Comparison of ENCODE assay signal across 33 cellular contexts in genomic region chr7:33604015-33604414, GRCh38.
"Had no signal": no experiment of that assay in that cellular context is flagged by ENCODE, and none has a peak within 500 bp of the region (broad histone marks: within the 10 kb centered on the region; RNA-seq: fewer than 3 reads in every experiment).

No MANE protein-coding gene starts in this region.

- H3K36me3 ChIP-seq: brain microvascular endothelial cell, esophagus squamous epithelium, gastrocnemius medialis, neural progenitor cell, right atrium auricular region, upper lobe of left lung, vagina had no signal

- H3K9me3 ChIP-seq: ascending aorta, esophagus squamous epithelium, gastrocnemius medialis, psoas muscle, right atrium auricular region, upper lobe of left lung, vagina had no signal

- H3K9ac ChIP-seq: neural progenitor cell, parathyroid adenoma had no signal

- H3K4me3 Mint-ChIP-seq: activated CD4-positive, alpha-beta memory T cell treated with anti-CD3 and anti-CD28 coated beads for 36 hours; activated naive CD4-positive, alpha-beta T cell treated with anti-CD3 and anti-CD28 coated beads, Interleukin-2, amount 10 ng/mL, durations not matched to agents 7 days and 5 days; activated naive CD8-positive, alpha-beta T cell treated with anti-CD3 and anti-CD28 coated beads, Interleukin-2, amount 10 ng/mL, durations not matched to agents 7 days and 5 days; activated T-cell treated with anti-CD3 and anti-CD28 coated beads, Interleukin-2, amount 50 U/mL, for 24 hours; endodermal cell; naive B cell; neural progenitor cell; stimulated activated memory B cell treated with anti-CD40 and anti-IgM and Interleukin-4, amounts not matched to agents 10 μg/mL and 1 μg/mL and 100 μg/mL, for 72 hours; stimulated activated naive CD8-positive, alpha-beta T cell treated with anti-CD3 and anti-CD28 coated beads, Interleukin-15, amount 100 ng/mL, for 72 hours had no signal

- H3K36me3 Mint-ChIP-seq: activated naive CD4-positive, alpha-beta T cell treated with anti-CD3 and anti-CD28 coated beads, Interleukin-2, amount 10 ng/mL, durations not matched to agents 7 days and 5 days; activated naive CD8-positive, alpha-beta T cell treated with anti-CD3 and anti-CD28 coated beads, Interleukin-2, amount 10 ng/mL, durations not matched to agents 7 days and 5 days; neural progenitor cell had no signal

- FAIRE-seq: islet of Langerhans had no signal

- H3K79me2 ChIP-seq: parathyroid adenoma had no signal

- H2AFZ ChIP-seq: neural progenitor cell, parathyroid adenoma had no signal

- DNase-seq: activated CD4-positive, alpha-beta memory T cell treated with anti-CD3 and anti-CD28 coated beads for 36 hours; activated CD4-positive, alpha-beta T cell treated with anti-CD3 and anti-CD28 coated beads for 48 hours; activated CD8-positive, alpha-beta memory T cell treated with anti-CD3 and anti-CD28 coated beads, Interleukin-2, amount 50 U/mL, for 48 hours; activated gamma-delta T cell; activated naive CD4-positive, alpha-beta T cell treated with anti-CD3 and anti-CD28 coated beads, Interleukin-2, amount 10 ng/mL, durations not matched to agents 7 days and 5 days; activated naive CD8-positive, alpha-beta T cell treated with anti-CD3 and anti-CD28 coated beads, Interleukin-2, amount 10 ng/mL, durations not matched to agents 7 days and 5 days; activated T-cell treated with anti-CD3 and anti-CD28 coated beads, Interleukin-2, amount 50 U/mL, for 24 hours; brain microvascular endothelial cell; central memory CD4-positive, alpha-beta T cell; endodermal cell; esophagus squamous epithelium; gastrocnemius medialis; glutamatergic neuron; left ventricle myocardium inferior; mammary epithelial cell; naive B cell; occipital lobe; psoas muscle; stimulated activated CD4-positive, alpha-beta T cell treated with anti-CD3 and anti-CD28 coated beads, Interleukin-1b, Interleukin-23, amount 100 ng/mL, for 48 hours; stimulated activated CD4-positive, alpha-beta T cell treated with anti-CD3 and anti-CD28 coated beads, Interleukin-4, amount 100 ng/mL, for 4 hours; stimulated activated CD8-positive, alpha-beta memory T cell treated with anti-CD3 and anti-CD28 coated beads, Interleukin-4, amount 100 ng/mL, for 48 hours; stimulated activated naive CD8-positive, alpha-beta T cell treated with anti-CD3 and anti-CD28 coated beads, Interleukin-15, amount 100 ng/mL, for 72 hours; substantia nigra; upper lobe of left lung had no signal

- H3K9me3 Mint-ChIP-seq: activated naive CD4-positive, alpha-beta T cell treated with anti-CD3 and anti-CD28 coated beads, Interleukin-2, amount 10 ng/mL, durations not matched to agents 7 days and 5 days; activated naive CD8-positive, alpha-beta T cell treated with anti-CD3 and anti-CD28 coated beads, Interleukin-2, amount 10 ng/mL, durations not matched to agents 7 days and 5 days; activated T-cell treated with anti-CD3 and anti-CD28 coated beads, Interleukin-2, amount 50 U/mL, for 24 hours; neural progenitor cell had no signal

- ATAC-seq: gastrocnemius medialis; psoas muscle; stimulated activated memory B cell treated with anti-CD40 and anti-IgM and Interleukin-4, amounts not matched to agents 10 μg/mL and 1 μg/mL and 100 μg/mL, for 72 hours; stimulated activated naive CD8-positive, alpha-beta T cell treated with anti-CD3 and anti-CD28 coated beads, Interleukin-15, amount 100 ng/mL, for 72 hours had no signal

- H3K27me3 ChIP-seq: ascending aorta, brain microvascular endothelial cell, esophagus squamous epithelium, gastrocnemius medialis, neural progenitor cell, right atrium auricular region, upper lobe of left lung, vagina had no signal

- H3K4me1 Mint-ChIP-seq: activated naive CD4-positive, alpha-beta T cell treated with anti-CD3 and anti-CD28 coated beads, Interleukin-2, amount 10 ng/mL, durations not matched to agents 7 days and 5 days; activated naive CD8-positive, alpha-beta T cell treated with anti-CD3 and anti-CD28 coated beads, Interleukin-2, amount 10 ng/mL, durations not matched to agents 7 days and 5 days; naive B cell; neural progenitor cell; stimulated activated memory B cell treated with anti-CD40 and anti-IgM and Interleukin-4, amounts not matched to agents 10 μg/mL and 1 μg/mL and 100 μg/mL, for 72 hours; stimulated activated naive CD8-positive, alpha-beta T cell treated with anti-CD3 and anti-CD28 coated beads, Interleukin-15, amount 100 ng/mL, for 72 hours had no signal

- H3K27ac ChIP-seq: ascending aorta, brain microvascular endothelial cell, epithelial cell of prostate, esophagus squamous epithelium, gastrocnemius medialis, left ventricle myocardium inferior, neural progenitor cell, parathyroid adenoma, psoas muscle, right atrium auricular region, upper lobe of left lung, vagina had no signal

- H3K4me2 ChIP-seq: neural progenitor cell, smooth muscle cell had no signal

- H3K4me3 ChIP-seq: ascending aorta, esophagus squamous epithelium, gastrocnemius medialis, left ventricle myocardium inferior, neural progenitor cell, psoas muscle, right atrium auricular region, smooth muscle cell, upper lobe of left lung, vagina had no signal

- H3K4me1 ChIP-seq: ascending aorta, esophagus squamous epithelium, gastrocnemius medialis, left ventricle myocardium inferior, neural progenitor cell, parathyroid adenoma, psoas muscle, right atrium auricular region, vagina had no signal

- H3K27me3 Mint-ChIP-seq: activated CD4-positive, alpha-beta memory T cell treated with anti-CD3 and anti-CD28 coated beads for 36 hours; activated naive CD4-positive, alpha-beta T cell treated with anti-CD3 and anti-CD28 coated beads, Interleukin-2, amount 10 ng/mL, durations not matched to agents 7 days and 5 days; activated naive CD8-positive, alpha-beta T cell treated with anti-CD3 and anti-CD28 coated beads, Interleukin-2, amount 10 ng/mL, durations not matched to agents 7 days and 5 days; activated T-cell treated with anti-CD3 and anti-CD28 coated beads, Interleukin-2, amount 50 U/mL, for 24 hours; naive B cell; stimulated activated memory B cell treated with anti-CD40 and anti-IgM and Interleukin-4, amounts not matched to agents 10 μg/mL and 1 μg/mL and 100 μg/mL, for 72 hours; stimulated activated naive CD8-positive, alpha-beta T cell treated with anti-CD3 and anti-CD28 coated beads, Interleukin-15, amount 100 ng/mL, for 72 hours had no signal

- H3K27ac Mint-ChIP-seq: activated CD4-positive, alpha-beta memory T cell treated with anti-CD3 and anti-CD28 coated beads for 36 hours; activated naive CD4-positive, alpha-beta T cell treated with anti-CD3 and anti-CD28 coated beads, Interleukin-2, amount 10 ng/mL, durations not matched to agents 7 days and 5 days; activated naive CD8-positive, alpha-beta T cell treated with anti-CD3 and anti-CD28 coated beads, Interleukin-2, amount 10 ng/mL, durations not matched to agents 7 days and 5 days; activated T-cell treated with anti-CD3 and anti-CD28 coated beads, Interleukin-2, amount 50 U/mL, for 24 hours; endodermal cell; naive B cell; neural progenitor cell; stimulated activated memory B cell treated with anti-CD40 and anti-IgM and Interleukin-4, amounts not matched to agents 10 μg/mL and 1 μg/mL and 100 μg/mL, for 72 hours; stimulated activated naive CD8-positive, alpha-beta T cell treated with anti-CD3 and anti-CD28 coated beads, Interleukin-15, amount 100 ng/mL, for 72 hours had no signal
